ENCODE assay signal across 9 cellular contexts in genomic region chr15:90871716-90872480, GRCh38. TPM values are rescaled to one million over a fixed set of nuclear protein-coding genes. Genes with fewer than 3 reads are reported as not detected.
DNase-seq lines count a peak whose midpoint lies in the region; ATAC-seq, FAIRE-seq and TF ChIP-seq lines count a peak whose summit lies in the region.
"Had no signal": no experiment of that assay in that cellular context is flagged by ENCODE, and none has a peak within 500 bp of the region (broad histone marks: within the 10 kb centered on the region; RNA-seq: fewer than 3 reads in every experiment).

No MANE protein-coding gene starts in this region.

- H3K4me3 Mint-ChIP-seq in activated T-helper 1 cell treated with anti-CD3 and anti-CD28 coated beads, Interleukin-12 subunit alpha, Interleukin-12 subunit beta, Interleukin-2, Interleukin-4 antibody, amounts not matched to agents 30 ng/mL and 10 ng/mL and 1 ng/mL, durations not matched to agents 14 hours and 24 hours and 36 hours = peak overlapping the region; percentile 97

- H3K36me3 Mint-ChIP-seq in activated T-helper 1 cell treated with anti-CD3 and anti-CD28 coated beads, Interleukin-12 subunit alpha, Interleukin-12 subunit beta, Interleukin-2, Interleukin-4 antibody, amounts not matched to agents 30 ng/mL and 10 ng/mL and 1 ng/mL, durations not matched to agents 14 hours and 24 hours and 36 hours (ENCODE audit: low read depth) = peaks cover 59% of the 10 kb centered on the region

- WGBS in heart left ventricle, 4 donors = 1 to 2% (median 1%) methylated on average over 13 to 77 of the region's 77 CpGs

- no peak for FAIRE-seq in RCC 7860 (lab: Jason Lieb, UNC)
- FAIRE-seq: TTC549 had no signal

- POLR2A ChIA-PET in HEK293T (lab: Yijun Ruan, JAX) = interaction anchor here (1.0 to 1.8 kb wide), 2 partner anchors 25 to 155 kb away, joined by 3 to 9 read pairs; partner anchors contain the start of gene BLM

- TF ChIP-seq POLR2A in heart left ventricle (IDR thresholded peaks at IDR 0.05) = no peak

- H3K4me3 ChIP-seq in heart left ventricle (peak overlapping the region; percentile 80 to 96 (median 90)), retinal pigment epithelial cell (ENCODE audit: low read length) (peak overlapping the region; percentile 72)

- intact Hi-C loops in activated T-helper 1 cell treated with anti-CD3 and anti-CD28 coated beads, Interleukin-12 subunit alpha, Interleukin-12 subunit beta, Interleukin-2, Interleukin-4 antibody, amounts not matched to agents 30 ng/mL and 10 ng/mL and 1 ng/mL, durations not matched to agents 14 hours and 24 hours and 36 hours (cut with micrococcal nuclease) = no loop called here
- intact Hi-C loops in heart left ventricle (cut with DNase I) = loop anchor here in 5 of 10 donors (2.0 to 5.0 kb wide), 4 partner anchors 13 to 155 kb away; partner anchors contain the start of genes BLM (in 2 of the 5), FES (in 2 of the 5) and HDDC3 (in 2 of the 5)

- peak in 2 of 4 donors; percentile 6 to 8 for ATAC-seq in heart left ventricle

- H3K27ac Mint-ChIP-seq in activated T-helper 1 cell treated with anti-CD3 and anti-CD28 coated beads, Interleukin-12 subunit alpha, Interleukin-12 subunit beta, Interleukin-2, Interleukin-4 antibody, amounts not matched to agents 30 ng/mL and 10 ng/mL and 1 ng/mL, durations not matched to agents 14 hours and 24 hours and 36 hours = peak overlapping the region; percentile 92

- TF ChIP-seq CTCF in heart left ventricle (IDR thresholded peaks at IDR 0.05) (no peak), retinal pigment epithelial cell (conservative IDR thresholded peaks at IDR 0.05; ENCODE audit: low read depth, low read length) (no peak)

- CTCF ChIA-PET in HEK293T (lab: Yijun Ruan, JAX) = interaction anchor here (0.6 kb wide), 1 partner anchor 54 kb away, joined by 3 read pairs; no protein-coding TSS in a partner anchor

- H3K27ac ChIP-seq in heart left ventricle = peak overlapping the region; percentile 91 to 100 (median 98)

- H3K4me1 ChIP-seq in heart left ventricle = peaks cover 16 to 56% (median 47%) of the 10 kb centered on the region in 12 donors

- no peaks in the 10 kb centered on the region for H3K27me3 ChIP-seq in heart left ventricle

- DNase-seq in D341Med (ENCODE audit: low spot score) (peak; percentile 76), HEK293T (ENCODE audit: extremely low spot score) (peak; percentile 47), heart left ventricle (no peak), retinal pigment epithelial cell (ENCODE audit: low read depth) (no peak), NCI-H1694 treated with DMSO at 0.1 percent for 48 hours (lab: John Stamatoyannopoulos, UW) (no peak), NCI-H1092 (lab: John Stamatoyannopoulos, UW) (no peak), RCC 7860 (ENCODE audit: low spot score) (no peak)
- no peak for DNase-seq in activated T-helper 1 cell treated with anti-CD3 and anti-CD28 coated beads, Interleukin-12 subunit alpha, Interleukin-12 subunit beta, Interleukin-2, Interleukin-4 antibody, amounts not matched to agents 30 ng/mL and 10 ng/mL and 1 ng/mL, durations not matched to agents 14 hours and 24 hours and 36 hours (ENCODE audit: low spot score)

- H3K9me3 Mint-ChIP-seq in activated T-helper 1 cell treated with anti-CD3 and anti-CD28 coated beads, Interleukin-12 subunit alpha, Interleukin-12 subunit beta, Interleukin-2, Interleukin-4 antibody, amounts not matched to agents 30 ng/mL and 10 ng/mL and 1 ng/mL, durations not matched to agents 14 hours and 24 hours and 36 hours = no peaks in the 10 kb centered on the region

- peaks cover 73% of the 10 kb centered on the region for H3K4me1 Mint-ChIP-seq in activated T-helper 1 cell treated with anti-CD3 and anti-CD28 coated beads, Interleukin-12 subunit alpha, Interleukin-12 subunit beta, Interleukin-2, Interleukin-4 antibody, amounts not matched to agents 30 ng/mL and 10 ng/mL and 1 ng/mL, durations not matched to agents 14 hours and 24 hours and 36 hours (ENCODE audit: low read depth)

- H3K27me3 Mint-ChIP-seq in activated T-helper 1 cell treated with anti-CD3 and anti-CD28 coated beads, Interleukin-12 subunit alpha, Interleukin-12 subunit beta, Interleukin-2, Interleukin-4 antibody, amounts not matched to agents 30 ng/mL and 10 ng/mL and 1 ng/mL, durations not matched to agents 14 hours and 24 hours and 36 hours (ENCODE audit: insufficient read depth) = no peaks in the 10 kb centered on the region

- H3K36me3 ChIP-seq in heart left ventricle = peaks cover 0 to 18% (median 14%) of the 10 kb centered on the region in 9 donors

- no peaks in the 10 kb centered on the region for H3K9me3 ChIP-seq in heart left ventricle

TF ChIP-seq in HEK293T, 16 proteins besides CTCF, POLR2A, EP300 and RAD21:
- TF ChIP-seq PKNOX1 (IDR thresholded peaks at IDR 0.05) = no peak
- no peak for TF ChIP-seq TARDBP (IDR thresholded peaks at IDR 0.05)
- TF ChIP-seq FOXM1 (IDR thresholded peaks at IDR 0.05; ENCODE audit: borderline replicate concordance) = no peak
- no peak for TF ChIP-seq HDGF (IDR thresholded peaks at IDR 0.05; ENCODE audit: borderline replicate concordance)
- TF ChIP-seq NFRKB (IDR thresholded peaks at IDR 0.05) = no peak
- no peak for TF ChIP-seq CTBP1 (IDR thresholded peaks at IDR 0.05; ENCODE audit: borderline replicate concordance)
- TF ChIP-seq ARNT (IDR thresholded peaks at IDR 0.05) = no peak
- no peak for TF ChIP-seq ZNF384 (IDR thresholded peaks at IDR 0.05)
- no peak for TF ChIP-seq FOXK2 (IDR thresholded peaks at IDR 0.05)
- no peak for TF ChIP-seq FOXA1 (IDR thresholded peaks at IDR 0.05)
- TF ChIP-seq LEF1 (IDR thresholded peaks at IDR 0.05; ENCODE audit: borderline replicate concordance) = no peak
- no peak for TF ChIP-seq SUZ12 (IDR thresholded peaks at IDR 0.05)
- TF ChIP-seq BHLHE40 (IDR thresholded peaks at IDR 0.05; ENCODE audit: borderline replicate concordance) = no peak
- no peak for TF ChIP-seq ELF4 (IDR thresholded peaks at IDR 0.05)
- no peak for TF ChIP-seq L3MBTL2 (conservative IDR thresholded peaks at IDR 0.05)
- no peak for TF ChIP-seq SP1 (IDR thresholded peaks at IDR 0.05)
TF ChIP-seq in HEK293T: peak in this region for 0.

RNA-seq across cellular contexts. Expression of gene FURIN, which starts 3.5 kb away (rescaled TPM):
- 530 and 545 TPM in 2 replicates for total RNA-seq in activated T-helper 1 cell treated with anti-CD3 and anti-CD28 coated beads, Interleukin-12 subunit alpha, Interleukin-12 subunit beta, Interleukin-2, Interleukin-4 antibody, amounts not matched to agents 30 ng/mL and 10 ng/mL and 1 ng/mL, durations not matched to agents 14 hours and 24 hours and 36 hours
- 100 to 1,000 TPM in 2 of 9 donors, 10 to 100 TPM in 7; 38.7 to 122 (median 64.8) TPM for total RNA-seq in heart left ventricle
- polyA plus RNA-seq in heart left ventricle = 100 to 1,000 TPM in 1 of 2 donors, 10 to 100 TPM in 1; 37.2 to 174 TPM

RNA-seq across cellular contexts. Expression of gene FES, which starts 12.4 kb away (rescaled TPM):
- 45.4 and 57.1 TPM in 2 replicates for total RNA-seq in activated T-helper 1 cell treated with anti-CD3 and anti-CD28 coated beads, Interleukin-12 subunit alpha, Interleukin-12 subunit beta, Interleukin-2, Interleukin-4 antibody, amounts not matched to agents 30 ng/mL and 10 ng/mL and 1 ng/mL, durations not matched to agents 14 hours and 24 hours and 36 hours
- total RNA-seq in heart left ventricle = 10 to 100 TPM; 10.7 to 37.5 (median 15.9) TPM
- 10 to 100 TPM; 15.6 to 16.4 TPM for polyA plus RNA-seq in heart left ventricle

RNA-seq across cellular contexts. Expression of gene MAN2A2, which starts 31.2 kb away (rescaled TPM):
- total RNA-seq in activated T-helper 1 cell treated with anti-CD3 and anti-CD28 coated beads, Interleukin-12 subunit alpha, Interleukin-12 subunit beta, Interleukin-2, Interleukin-4 antibody, amounts not matched to agents 30 ng/mL and 10 ng/mL and 1 ng/mL, durations not matched to agents 14 hours and 24 hours and 36 hours = 228 and 239 TPM in 2 replicates
- 100 to 1,000 TPM in 3 of 9 donors, 10 to 100 TPM in 6; 62.2 to 145 (median 89.0) TPM for total RNA-seq in heart left ventricle
- polyA plus RNA-seq in heart left ventricle = 10 to 100 TPM; 38.7 to 42.3 TPM

Comparison
In these comparisons a context has a peak if more than half of its experiments do, and no peak if none do; other contexts are left out.
1. DNase-seq: peak in D341Med (single experiment) and HEK293T (single experiment); none in activated T-helper 1 cell treated with anti-CD3 and anti-CD28 coated beads, Interleukin-12 subunit alpha, Interleukin-12 subunit beta, Interleukin-2, Interleukin-4 antibody, amounts not matched to agents 30 ng/mL and 10 ng/mL and 1 ng/mL, durations not matched to agents 14 hours and 24 hours and 36 hours (single experiment), heart left ventricle (0 of 5), retinal pigment epithelial cell (single experiment), NCI-H1694 treated with DMSO at 0.1 percent for 48 hours (single experiment), NCI-H1092 (single experiment) and RCC 7860 (single experiment).